24 cellular contexts compared by ENCODE assay signal in the genomic region with DNA sequence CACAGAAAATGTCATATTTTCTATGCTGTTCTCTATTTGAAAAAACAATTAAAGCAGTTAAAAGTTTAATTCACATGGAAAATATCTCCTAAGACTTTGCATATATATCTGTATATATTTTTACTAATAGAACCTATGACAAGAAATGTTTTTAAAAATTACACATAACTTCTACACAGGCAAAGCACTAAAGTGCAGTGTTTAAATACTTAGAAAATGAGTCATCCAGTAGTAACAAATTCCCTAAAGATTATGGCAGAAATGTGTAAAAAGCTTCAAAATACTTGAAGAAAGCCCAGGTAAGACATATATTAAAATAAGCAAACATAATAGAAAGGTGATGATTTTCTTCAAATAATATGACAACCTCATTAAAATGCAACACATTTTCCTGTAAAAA.
DNase-seq lines count a peak whose midpoint lies in the region; ATAC-seq, FAIRE-seq and TF ChIP-seq lines count a peak whose summit lies in the region.
"Had no signal": no experiment of that assay in that cellular context is flagged by ENCODE, and none has a peak within 500 bp of the region (broad histone marks: within the 10 kb centered on the region; RNA-seq: fewer than 3 reads in every experiment).

No MANE protein-coding gene starts in this region.

- intact Hi-C loops in upper lobe of right lung (cut with DNase I): no loop called here
- intact Hi-C loops in activated T-helper 2 cell treated with anti-CD3 and anti-CD28 coated beads, Interferon-gamma antibody, Interleukin-2, Interleukin-4, amounts not matched to agents 10 μg/mL and 5 μg/mL and 100 μg/mL, durations not matched to agents 14 hours and 24 hours and 36 hours (cut with micrococcal nuclease): no loop called here

- H3K4me1 Mint-ChIP-seq in astrocyte (ENCODE audit: low read depth, unreplicated experiment): peaks cover 3% of the 10 kb centered on the region
- no peaks in the 10 kb centered on the region for H3K4me1 Mint-ChIP-seq in activated T-helper 2 cell treated with anti-CD3 and anti-CD28 coated beads, Interferon-gamma antibody, Interleukin-2, Interleukin-4, amounts not matched to agents 10 μg/mL and 5 μg/mL and 100 μg/mL, durations not matched to agents 14 hours and 24 hours and 36 hours (ENCODE audit: low read depth)
- H3K4me1 Mint-ChIP-seq: central memory CD8-positive, alpha-beta T cell had no signal

- no peak overlapping the region for H3K27ac Mint-ChIP-seq in astrocyte (ENCODE audit: unreplicated experiment)
- H3K27ac Mint-ChIP-seq in activated T-helper 2 cell treated with anti-CD3 and anti-CD28 coated beads, Interferon-gamma antibody, Interleukin-2, Interleukin-4, amounts not matched to agents 10 μg/mL and 5 μg/mL and 100 μg/mL, durations not matched to agents 14 hours and 24 hours and 36 hours: no peak overlapping the region
- H3K27ac Mint-ChIP-seq: T-helper 2 cell treated with Interferon-gamma antibody and Interleukin-4, amounts not matched to agents 5 μg/mL and 100 μg/mL, for 36 hours had no signal

- no peak overlapping the region for H3K4me2 ChIP-seq in astrocyte (ENCODE audit: low read length)

- H3K27me3 ChIP-seq in HUES6 (ENCODE audit: control insufficient read depth, insufficient read depth, low read length): no peaks in the 10 kb centered on the region
- H3K27me3 ChIP-seq in astrocyte (ENCODE audit: insufficient read depth, low read length): no peaks in the 10 kb centered on the region
- no peaks in the 10 kb centered on the region for H3K27me3 ChIP-seq in upper lobe of right lung
- H3K27me3 ChIP-seq: right atrium auricular region, vagina had no signal

- no peak overlapping the region for H3K4me3 Mint-ChIP-seq in astrocyte (ENCODE audit: unreplicated experiment)
- no peak overlapping the region for H3K4me3 Mint-ChIP-seq in activated T-helper 2 cell treated with anti-CD3 and anti-CD28 coated beads, Interferon-gamma antibody, Interleukin-2, Interleukin-4, amounts not matched to agents 10 μg/mL and 5 μg/mL and 100 μg/mL, durations not matched to agents 14 hours and 24 hours and 36 hours (ENCODE audit: low read depth)
- H3K4me3 Mint-ChIP-seq: central memory CD8-positive, alpha-beta T cell; T-helper 2 cell treated with Interferon-gamma antibody and Interleukin-4, amounts not matched to agents 5 μg/mL and 100 μg/mL, for 36 hours had no signal

- H3K79me2 ChIP-seq in astrocyte (ENCODE audit: insufficient read depth, low read length): no peaks in the 10 kb centered on the region

- H3K27me3 Mint-ChIP-seq in astrocyte (ENCODE audit: low read depth, unreplicated experiment): no peaks in the 10 kb centered on the region
- H3K27me3 Mint-ChIP-seq in activated T-helper 2 cell treated with anti-CD3 and anti-CD28 coated beads, Interferon-gamma antibody, Interleukin-2, Interleukin-4, amounts not matched to agents 10 μg/mL and 5 μg/mL and 100 μg/mL, durations not matched to agents 14 hours and 24 hours and 36 hours (ENCODE audit: low read depth): no peaks in the 10 kb centered on the region
- H3K27me3 Mint-ChIP-seq: central memory CD8-positive, alpha-beta T cell had no signal

- H3K4me1 ChIP-seq in HUES6 (ENCODE audit: control insufficient read depth, insufficient read depth, low read length) (no peaks in the 10 kb centered on the region), astrocyte (ENCODE audit: insufficient read depth, low read length) (no peaks in the 10 kb centered on the region), upper lobe of right lung (no peaks in the 10 kb centered on the region)
- H3K4me1 ChIP-seq: right atrium auricular region, vagina had no signal

- in situ Hi-C loops in ACHN (cut with HindIII; ENCODE audit: low pct_ligation_motif_present, low pct_unique_long_range_greater_than_20kb, low sequenced_read_pairs): no loop called here

- H3K36me3 Mint-ChIP-seq in astrocyte (ENCODE audit: low read depth, unreplicated experiment): no peaks in the 10 kb centered on the region
- no peaks in the 10 kb centered on the region for H3K36me3 Mint-ChIP-seq in activated T-helper 2 cell treated with anti-CD3 and anti-CD28 coated beads, Interferon-gamma antibody, Interleukin-2, Interleukin-4, amounts not matched to agents 10 μg/mL and 5 μg/mL and 100 μg/mL, durations not matched to agents 14 hours and 24 hours and 36 hours (ENCODE audit: low read depth)

- ATAC-seq in upper lobe of right lung (no peak), GM18909 (IDR thresholded peaks at IDR 0.05; ENCODE audit: poor library complexity, unreplicated experiment) (no peak)

- H4K20me1 ChIP-seq in astrocyte (ENCODE audit: insufficient read depth, low read length): no peaks in the 10 kb centered on the region

- H3K27ac ChIP-seq in HUES6 (ENCODE audit: low read depth, low read length) (0 out of 2 replicates have a peak overlapping the region, but pooled peaks have one; percentile 56), astrocyte (ENCODE audit: low read depth, low read length) (no peak overlapping the region), upper lobe of right lung (no peak overlapping the region)
- H3K27ac ChIP-seq: C4-2B, right atrium auricular region, vagina had no signal

- H3K9ac ChIP-seq in HUES6 (ENCODE audit: low read length) (no peak overlapping the region), astrocyte (ENCODE audit: low read length) (no peak overlapping the region)

- H3K4me3 ChIP-seq in HUES6 (ENCODE audit: low read depth, low read length) (no peak overlapping the region), astrocyte (ENCODE audit: insufficient read depth, low read depth, low read length) (no peak overlapping the region), fibroblast of the aortic adventitia (ENCODE audit: low read depth, low read length) (no peak overlapping the region), upper lobe of right lung (no peak overlapping the region)
- H3K4me3 ChIP-seq: right atrium auricular region, vagina had no signal

- no peaks in the 10 kb centered on the region for H3K9me3 Mint-ChIP-seq in astrocyte (ENCODE audit: unreplicated experiment)
- no peaks in the 10 kb centered on the region for H3K9me3 Mint-ChIP-seq in activated T-helper 2 cell treated with anti-CD3 and anti-CD28 coated beads, Interferon-gamma antibody, Interleukin-2, Interleukin-4, amounts not matched to agents 10 μg/mL and 5 μg/mL and 100 μg/mL, durations not matched to agents 14 hours and 24 hours and 36 hours
- H3K9me3 Mint-ChIP-seq: central memory CD8-positive, alpha-beta T cell; T-helper 2 cell treated with Interferon-gamma antibody and Interleukin-4, amounts not matched to agents 5 μg/mL and 100 μg/mL, for 36 hours had no signal

- no peaks in the 10 kb centered on the region for H3K36me3 ChIP-seq in HUES6 (ENCODE audit: control insufficient read depth, insufficient read depth, low read length)
- no peaks in the 10 kb centered on the region for H3K36me3 ChIP-seq in astrocyte (ENCODE audit: insufficient read depth, low read length)
- H3K36me3 ChIP-seq in upper lobe of right lung: no peaks in the 10 kb centered on the region
- H3K36me3 ChIP-seq: right atrium auricular region, vagina had no signal

- TF ChIP-seq CTCF in astrocyte (IDR thresholded peaks at IDR 0.05; ENCODE audit: insufficient read depth, low read depth, low read length): no peak
- no peak for TF ChIP-seq CTCF in fibroblast of the aortic adventitia (IDR thresholded peaks at IDR 0.05; ENCODE audit: insufficient read depth, low read length)
- no peak for TF ChIP-seq CTCF in upper lobe of right lung (IDR thresholded peaks at IDR 0.05)

- FAIRE-seq in astrocyte (lab: Jason Lieb, UNC): no peak
- FAIRE-seq: H1 had no signal

- DNase-seq in ACHN: peak; percentile 52
- DNase-seq in astrocyte (ENCODE audit: low read depth): peak; percentile 36
- DNase-seq in fibroblast of the aortic adventitia (ENCODE audit: low read depth): peak; percentile 51
- DNase-seq in upper lobe of right lung: no peak
- DNase-seq in activated T-helper 2 cell treated with anti-CD3 and anti-CD28 coated beads, Interferon-gamma antibody, Interleukin-2, Interleukin-4, amounts not matched to agents 10 μg/mL and 5 μg/mL and 100 μg/mL, durations not matched to agents 14 hours and 24 hours and 36 hours (ENCODE audit: low spot score): no peak
- DNase-seq in stimulated activated CD8-positive, alpha-beta memory T cell treated with anti-CD3 and anti-CD28 coated beads, Interleukin-4, amount 100 ng/mL, for 48 hours: no peak
- DNase-seq: 8988T; activated CD4-positive, alpha-beta T cell treated with anti-CD3 and anti-CD28 coated beads, Interleukin-2, amount 50 U/mL, for 48 hours; activated gamma-delta T cell; effector memory CD4-positive, alpha-beta T cell; GF-D8; KBM-7; kidney glomerular epithelial cell; MV-4-11; NCI-H1694 treated with DMSO at 0.1 percent for 48 hours; nucleus accumbens had no signal

- H3K9me3 ChIP-seq in HUES6 (ENCODE audit: control insufficient read depth, insufficient read depth, low read depth, low read length) (no peaks in the 10 kb centered on the region), astrocyte (ENCODE audit: insufficient read depth, low read depth, low read length) (no peaks in the 10 kb centered on the region), upper lobe of right lung (no peaks in the 10 kb centered on the region)
- H3K9me3 ChIP-seq: right atrium auricular region, vagina had no signal

- no peak overlapping the region for H2AFZ ChIP-seq in astrocyte (ENCODE audit: low read depth, low read length)

Comparison
In these comparisons a context has a peak if more than half of its experiments do, and no peak if none do; other contexts are left out.
1. DNase-seq: peak in ACHN (single experiment), astrocyte (single experiment) and fibroblast of the aortic adventitia (single experiment); none in upper lobe of right lung (single experiment), activated T-helper 2 cell treated with anti-CD3 and anti-CD28 coated beads, Interferon-gamma antibody, Interleukin-2, Interleukin-4, amounts not matched to agents 10 μg/mL and 5 μg/mL and 100 μg/mL, durations not matched to agents 14 hours and 24 hours and 36 hours (single experiment) and stimulated activated CD8-positive, alpha-beta memory T cell treated with anti-CD3 and anti-CD28 coated beads, Interleukin-4, amount 100 ng/mL, for 48 hours (single experiment).